Comparison of ENCODE assay signal across 8 cellular contexts in the genomic region with DNA sequence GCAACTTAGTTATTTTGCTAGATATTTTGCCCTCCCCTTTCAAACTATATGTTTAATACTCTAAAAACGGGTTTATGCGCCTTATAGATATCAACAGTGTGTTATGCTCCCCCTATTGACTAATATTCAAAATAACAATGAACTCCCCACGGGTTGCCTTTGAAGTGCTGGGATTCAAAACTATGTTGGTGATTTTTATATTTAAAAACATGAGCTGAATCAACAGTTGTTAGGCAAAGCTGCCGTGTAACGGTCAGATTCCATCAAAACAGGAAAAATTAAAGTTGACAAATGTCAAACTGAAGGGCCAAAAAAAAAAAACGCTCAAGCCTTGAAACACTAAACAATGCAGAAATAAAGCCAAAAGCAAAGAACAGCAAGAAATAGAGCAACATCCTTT. TPM values are rescaled to one million over a fixed set of nuclear protein-coding genes. Genes with fewer than 3 reads are reported as not detected.
A peak's percentile ranks its signal among the peaks of the same experiment; 100 is the strongest.
DNase-seq lines count a peak whose midpoint lies in the region; ATAC-seq and TF ChIP-seq lines count a peak whose summit lies in the region.

No MANE protein-coding gene starts in this region.

- peak overlapping the region in 4 of 12 donors; percentile 23 to 97 (median 90) for H3K27ac ChIP-seq in heart left ventricle
- H3K27ac ChIP-seq in RWPE2 (ENCODE audit: poor library complexity, severe bottlenecking) = no peak overlapping the region
- H3K27ac ChIP-seq in esophagus squamous epithelium = peak overlapping the region; percentile 34 to 98 (median 76)
- no peak overlapping the region for H3K27ac ChIP-seq in smooth muscle cell (ENCODE audit: low read depth)

- peaks cover 0 to 46% (median 18%) of the 10 kb centered on the region in 12 donors for H3K4me1 ChIP-seq in heart left ventricle
- H3K4me1 ChIP-seq in RWPE2 (ENCODE audit: insufficient read depth, poor library complexity, severe bottlenecking) = peaks cover 3% of the 10 kb centered on the region
- H3K4me1 ChIP-seq in esophagus squamous epithelium = peaks cover 0 to 80% (median 14%) of the 10 kb centered on the region in 3 donors
- no peaks in the 10 kb centered on the region for H3K4me1 ChIP-seq in smooth muscle cell (ENCODE audit: low read depth)

- 11 to 15% (median 13%) methylated on average over 6 of the region's 6 CpGs for WGBS in heart left ventricle, 4 donors
- WGBS in esophagus squamous epithelium, 2 donors = 2% methylated on average over 6 of the region's 6 CpGs
- WGBS in smooth muscle cell (ENCODE audit: low lambda C conversion rate) = 65% methylated on average over 6 of the region's 6 CpGs

- H3K79me2 ChIP-seq in smooth muscle cell (ENCODE audit: low read depth) = peaks cover 69% of the 10 kb centered on the region

- H3K4me2 ChIP-seq in smooth muscle cell = peak overlapping the region; percentile 94

- no peak overlapping the region for H2AFZ ChIP-seq in smooth muscle cell (ENCODE audit: low read depth)

- peak overlapping the region in 9 of 12 donors; percentile 87 to 98 (median 92) for H3K4me3 ChIP-seq in heart left ventricle
- no peak overlapping the region for H3K4me3 ChIP-seq in RWPE2 (ENCODE audit: severe bottlenecking)
- peak overlapping the region; percentile 80 to 99 (median 89) for H3K4me3 ChIP-seq in esophagus squamous epithelium
- peak overlapping the region; percentile 81 for H3K4me3 ChIP-seq in smooth muscle cell

- H3K36me3 ChIP-seq in heart left ventricle (no peaks in the 10 kb centered on the region), RWPE2 (ENCODE audit: low read depth) (no peaks in the 10 kb centered on the region), esophagus squamous epithelium (no peaks in the 10 kb centered on the region), smooth muscle cell (ENCODE audit: low read depth) (no peaks in the 10 kb centered on the region)

- H3K9me3 ChIP-seq in heart left ventricle (no peaks in the 10 kb centered on the region), RWPE2 (ENCODE audit: severe bottlenecking) (no peaks in the 10 kb centered on the region), esophagus squamous epithelium (no peaks in the 10 kb centered on the region), smooth muscle cell (replicated peaks; ENCODE audit: low read depth) (no peaks in the 10 kb centered on the region)

- no peaks in the 10 kb centered on the region for H3F3A ChIP-seq in smooth muscle cell (ENCODE audit: low read depth)

- peaks cover 47% of the 10 kb centered on the region for H4K20me1 ChIP-seq in smooth muscle cell (ENCODE audit: low read depth)

- intact Hi-C loops in heart left ventricle (cut with DNase I) = loop anchor here in 7 of 10 donors (5.0 to 10.0 kb wide), 9 partner anchors 36 to 359 kb away; no protein-coding TSS in a partner anchor
- intact Hi-C loops in left cardiac atrium (cut with DNase I) = loop anchor here (10.0 kb wide), 3 partner anchors 49 to 189 kb away; no protein-coding TSS in a partner anchor
- intact Hi-C loops in esophagus squamous epithelium (cut with DNase I) = no loop called here

- H3K9ac ChIP-seq in smooth muscle cell (ENCODE audit: low read depth) = no peak overlapping the region

- DNase-seq in heart left ventricle (no peak), left cardiac atrium (no peak), RWPE2 (ENCODE audit: low spot score) (no peak), esophagus squamous epithelium (lab: John Stamatoyannopoulos, UW) (no peak), smooth muscle cell (lab: John Stamatoyannopoulos, UW; ENCODE audit: unreplicated experiment) (no peak), MV-4-11 (lab: John Stamatoyannopoulos, UW) (no peak)

- H3K27me3 ChIP-seq in heart left ventricle (peaks cover 0 to 29% (median 0%) of the 10 kb centered on the region in 9 donors), RWPE2 (ENCODE audit: insufficient read depth, poor library complexity, severe bottlenecking) (no peaks in the 10 kb centered on the region), esophagus squamous epithelium (no peaks in the 10 kb centered on the region), smooth muscle cell (ENCODE audit: low read depth) (no peaks in the 10 kb centered on the region)

- TF ChIP-seq CTCF in heart left ventricle (IDR thresholded peaks at IDR 0.05) (peak; percentile 12 to 67 (median 49)), RWPE2 (IDR thresholded peaks at IDR 0.05; ENCODE audit: poor library complexity, severe bottlenecking) (peak; percentile 80), esophagus squamous epithelium (IDR thresholded peaks at IDR 0.05) (peak in 4 of 6 experiments; percentile 3 to 54 (median 42)), smooth muscle cell (IDR thresholded peaks at IDR 0.05; ENCODE audit: borderline replicate concordance, insufficient read depth, poor library complexity, severe bottlenecking) (peak; percentile 48)

- ATAC-seq in heart left ventricle = no peak
- no peak for ATAC-seq in left cardiac atrium
- no peak for ATAC-seq in RWPE2 (ENCODE audit: low read depth)
- ATAC-seq in HG03469 (IDR thresholded peaks at IDR 0.05; ENCODE audit: unreplicated experiment) = no peak
- ATAC-seq in GM19035 (IDR thresholded peaks at IDR 0.05; ENCODE audit: unreplicated experiment) = no peak

- TF ChIP-seq POLR2A in heart left ventricle (IDR thresholded peaks at IDR 0.05) = no peak
- TF ChIP-seq POLR2A in esophagus squamous epithelium (IDR thresholded peaks at IDR 0.05) = no peak

RNA-seq across cellular contexts. Expression of a gene that starts 2.5 kb away (rescaled TPM):
- 10 to 100 TPM; 10.3 to 51.8 (median 28.1) TPM for total RNA-seq in heart left ventricle
- polyA plus RNA-seq in heart left ventricle = 10 to 100 TPM in 1 of 2 donors, 1 to 10 TPM in 1; 6.9 to 10.3 TPM
- 10 to 100 TPM; 43.8 to 56.2 TPM for total RNA-seq in left cardiac atrium
- total RNA-seq in esophagus squamous epithelium = 100 to 1,000 TPM in 1 of 4 donors, 10 to 100 TPM in 3; 11.3 to 119 (median 30.7) TPM
- 112 TPM in 2 replicates for total RNA-seq in smooth muscle cell
- polyA plus RNA-seq in smooth muscle cell = 52.0 and 68.3 TPM in 2 replicates

Comparison
In these comparisons a context has a peak if more than half of its experiments do, and no peak if none do; other contexts are left out.
1. H3K27ac ChIP-seq: peak in esophagus squamous epithelium (4 of 4); none in RWPE2 (single experiment) and smooth muscle cell (single experiment).
2. Peak in every context shown above with its lines, with median percentiles within 50 percentile points of each other: CTCF ChIP-seq.